In the genomic region with DNA sequence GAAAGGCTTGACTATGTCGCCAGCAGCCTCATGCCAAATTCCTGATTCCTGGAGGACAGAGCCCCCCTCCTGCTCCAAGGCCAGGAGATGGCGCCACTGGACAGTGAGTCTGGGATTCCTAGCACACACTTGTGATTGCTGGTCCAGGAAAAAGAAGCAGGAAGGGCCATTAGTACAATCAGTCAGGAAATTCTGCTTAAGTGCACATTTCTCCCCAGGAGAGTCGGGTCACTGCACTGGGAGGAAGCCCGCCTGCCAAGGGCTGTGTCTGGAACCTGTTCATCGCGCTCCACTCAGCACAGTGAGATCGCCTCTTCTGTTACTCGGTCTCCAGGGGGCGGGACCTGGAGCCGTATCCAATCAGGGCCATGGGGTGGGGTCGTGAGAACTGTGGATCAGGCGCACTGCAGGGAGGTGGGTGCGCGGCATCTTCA, we compare ENCODE assay signal across 8 cellular contexts.
A peak's percentile ranks its signal among the peaks of the same experiment; 100 is the strongest.
DNase-seq lines count a peak whose midpoint lies in the region; ATAC-seq and TF ChIP-seq lines count a peak whose summit lies in the region.

No MANE protein-coding gene starts in this region.

- POLR2A ChIA-PET in HEK293T (lab: Yijun Ruan, JAX), result no interaction called here

- DNase-seq in AG20443 (ENCODE audit: low spot score) (peak; percentile 87), HEK293T (ENCODE audit: extremely low spot score) (peak; percentile 23), amniotic stem cell (lab: John Stamatoyannopoulos, UW) (peak; percentile 23), right cardiac atrium (peak; percentile 80 to 90 (median 89)), posterior cingulate gyrus (peak; percentile 25 to 94 (median 66)), DMS153 (lab: John Stamatoyannopoulos, UW) (no peak), SHP77 treated with DMSO at 0.1 percent for 48 hours (lab: John Stamatoyannopoulos, UW) (no peak)

- no peaks in the 10 kb centered on the region for H3K4me1 ChIP-seq in right cardiac atrium (ENCODE audit: control insufficient read depth, insufficient read depth, low read length)

- no peaks in the 10 kb centered on the region for H3K9me3 ChIP-seq in right cardiac atrium (ENCODE audit: control insufficient read depth, low read length)

- CTCF ChIA-PET in HEK293T (lab: Yijun Ruan, JAX), result no interaction called here

- WGBS in right cardiac atrium, result 4% methylated on average over 14 of the region's 14 CpGs

- ATAC-seq in right cardiac atrium (peak; percentile 95 to 98), GM18502 (IDR thresholded peaks at IDR 0.05; ENCODE audit: poor library complexity, unreplicated experiment) (no peak)

- H3K4me3 ChIP-seq in right cardiac atrium (ENCODE audit: low read length), result peak overlapping the region; percentile 43

- intact Hi-C loops in right cardiac atrium (cut with DNase I), result loop anchor here in 1 of 4 donors (10.0 kb wide), 1 partner anchor 111 kb away; no protein-coding TSS in a partner anchor
- intact Hi-C loops in posterior cingulate gyrus (cut with DNase I), result loop anchor here (10.0 kb wide), 1 partner anchor 111 kb away; no protein-coding TSS in a partner anchor

- no peak overlapping the region for H3K27ac ChIP-seq in right cardiac atrium (ENCODE audit: low read length)

- no peaks in the 10 kb centered on the region for H3K27me3 ChIP-seq in right cardiac atrium (ENCODE audit: control insufficient read depth, insufficient read depth)

TF ChIP-seq in HEK293T, 16 proteins besides CTCF, POLR2A, EP300 and RAD21:
- no peak for TF ChIP-seq ARNT (IDR thresholded peaks at IDR 0.05)
- TF ChIP-seq LEF1 (IDR thresholded peaks at IDR 0.05; ENCODE audit: borderline replicate concordance), result no peak
- TF ChIP-seq FOXA1 (IDR thresholded peaks at IDR 0.05), result no peak
- no peak for TF ChIP-seq NFRKB (IDR thresholded peaks at IDR 0.05)
- no peak for TF ChIP-seq SP1 (IDR thresholded peaks at IDR 0.05)
- no peak for TF ChIP-seq ELF4 (IDR thresholded peaks at IDR 0.05)
- TF ChIP-seq CTBP1 (IDR thresholded peaks at IDR 0.05; ENCODE audit: borderline replicate concordance), result no peak
- TF ChIP-seq FOXK2 (IDR thresholded peaks at IDR 0.05), result no peak
- TF ChIP-seq TARDBP (IDR thresholded peaks at IDR 0.05), result no peak
- no peak for TF ChIP-seq L3MBTL2 (conservative IDR thresholded peaks at IDR 0.05)
- TF ChIP-seq HDGF (IDR thresholded peaks at IDR 0.05; ENCODE audit: borderline replicate concordance), result no peak
- no peak for TF ChIP-seq SUZ12 (IDR thresholded peaks at IDR 0.05)
- TF ChIP-seq ZNF384 (IDR thresholded peaks at IDR 0.05), result no peak
- TF ChIP-seq FOXM1 (IDR thresholded peaks at IDR 0.05; ENCODE audit: borderline replicate concordance), result no peak

Comparison
In these comparisons a context has a peak if more than half of its experiments do, and no peak if none do; other contexts are left out.
1. DNase-seq: peak in AG20443 (single experiment), HEK293T (single experiment), amniotic stem cell (single experiment), right cardiac atrium (3 of 3) and posterior cingulate gyrus (10 of 10); none in DMS153 (single experiment) and SHP77 treated with DMSO at 0.1 percent for 48 hours (single experiment).